In genomic region chr16:50947826-50948225, GRCh38 we compare ENCODE assay signal across 34 cellular contexts.
"Had no signal": no experiment of that assay in that cellular context is flagged by ENCODE, and none has a peak within 500 bp of the region (broad histone marks: within the 10 kb centered on the region; RNA-seq: fewer than 3 reads in every experiment).

No MANE protein-coding gene starts in this region.

- H3K4me3 ChIP-seq: MG63 had no signal

- H3K9me3 ChIP-seq: MG63 had no signal

- H3K27me3 ChIP-seq: MG63 had no signal

- H3K36me3 ChIP-seq: MG63 had no signal

- DNase-seq: Karpas-422, Kasumi-1, MG63, MM.1S, MV-4-11, NCI-H1048, NCI-H1092, NCI-H1092 treated with DMSO at 0.1 percent for 48 hours, NCI-H1105, NCI-H1105 treated with DMSO at 0.1 percent for 48 hours, NCI-H1417, NCI-H1417 treated with DMSO at 0.1 percent for 48 hours, NCI-H1436, NCI-H1436 treated with DMSO at 0.1 percent for 48 hours, NCI-H146, NCI-H1694, NCI-H1694 treated with DMSO at 0.1 percent for 48 hours, NCI-H187, NCI-H187 treated with DMSO at 0.1 percent for 48 hours, NCI-H1930, NCI-H2029, NCI-H2029 treated with DMSO at 0.1 percent for 48 hours, NCI-H2081, NCI-H2081 treated with DMSO at 0.1 percent for 48 hours, NCI-H2107, NCI-H2171, NCI-H2171 treated with DMSO at 0.1 percent for 48 hours, NCI-H2227 treated with DMSO at 0.1 percent for 48 hours, NCI-H226, NCI-H345, NCI-H446, NCI-H446 treated with DMSO at 0.1 percent for 48 hours, NCI-H510A, NCI-H510A treated with DMSO at 0.1 percent for 48 hours had no signal
